ENCODE assay signal across 22 cellular contexts in genomic region chr9:114757395-114757794, GRCh38. TPM values are rescaled to one million over a fixed set of nuclear protein-coding genes. Genes with fewer than 3 reads are reported as not detected.
"Had no signal": no experiment of that assay in that cellular context is flagged by ENCODE, and none has a peak within 500 bp of the region (broad histone marks: within the 10 kb centered on the region; RNA-seq: fewer than 3 reads in every experiment).

No MANE protein-coding gene starts in this region.

- H3K36me3 Mint-ChIP-seq: stimulated activated naive B cell treated with anti-CD40 and anti-IgM and Interleukin-4, amounts not matched to agents 10 μg/mL and 1 μg/mL and 100 μg/mL, for 72 hours had no signal

- H3K4me3 Mint-ChIP-seq: naive thymus-derived CD8-positive, alpha-beta T cell; stimulated activated naive B cell treated with anti-CD40 and anti-IgM and Interleukin-4, amounts not matched to agents 10 μg/mL and 1 μg/mL and 100 μg/mL, for 72 hours; stimulated activated naive CD8-positive, alpha-beta T cell treated with anti-CD3 and anti-CD28 coated beads, Interleukin-15, amount 100 ng/mL, for 72 hours had no signal

- H3K36me3 ChIP-seq: gastroesophageal sphincter, prostate gland, right lobe of liver, tibial nerve, upper lobe of right lung, vagina had no signal

- DNase-seq: cortex of kidney; dorsolateral prefrontal cortex; effector CD8-positive, alpha-beta T cell; glutamatergic neuron; islet precursor cell; mammary epithelial cell; mucosa of descending colon; naive thymus-derived CD8-positive, alpha-beta T cell; right lobe of liver; stimulated activated CD4-positive, alpha-beta T cell treated with anti-CD3 and anti-CD28 coated beads, Interleukin-2, amount 100 ng/mL, for 24 hours; stimulated activated CD4-positive, alpha-beta T cell treated with anti-CD3 and anti-CD28 coated beads, Interleukin-4, amount 100 ng/mL, for 4 hours; stimulated activated naive B cell treated with anti-CD40 and anti-IgM and Interleukin-4, amounts not matched to agents 10 μg/mL and 1 μg/mL and 100 μg/mL, for 72 hours; stimulated activated naive CD8-positive, alpha-beta T cell treated with anti-CD3 and anti-CD28 coated beads, Interleukin-15, amount 100 ng/mL, for 72 hours; testis; upper lobe of right lung had no signal

- H3K27me3 Mint-ChIP-seq: naive thymus-derived CD8-positive, alpha-beta T cell; stimulated activated naive B cell treated with anti-CD40 and anti-IgM and Interleukin-4, amounts not matched to agents 10 μg/mL and 1 μg/mL and 100 μg/mL, for 72 hours; stimulated activated naive CD8-positive, alpha-beta T cell treated with anti-CD3 and anti-CD28 coated beads, Interleukin-15, amount 100 ng/mL, for 72 hours had no signal

- H3K4me1 ChIP-seq: gastroesophageal sphincter, parathyroid adenoma, prostate gland, right lobe of liver, testis, tibial nerve, upper lobe of right lung, vagina had no signal

- H2AFZ ChIP-seq: parathyroid adenoma had no signal

- H3K9ac ChIP-seq: parathyroid adenoma had no signal

- H3K79me2 ChIP-seq: parathyroid adenoma had no signal

- ATAC-seq: gastroesophageal sphincter; left lobe of liver; mucosa of descending colon; naive thymus-derived CD8-positive, alpha-beta T cell; right lobe of liver; upper lobe of right lung had no signal

- H3K27me3 ChIP-seq: dorsolateral prefrontal cortex, right lobe of liver, testis, tibial nerve, upper lobe of right lung, vagina had no signal

- H3K27ac ChIP-seq: dorsolateral prefrontal cortex, gastroesophageal sphincter, parathyroid adenoma, prostate gland, right lobe of liver, skin epidermis, testis, tibial nerve, upper lobe of right lung, vagina had no signal

- H3K27ac Mint-ChIP-seq: stimulated activated naive B cell treated with anti-CD40 and anti-IgM and Interleukin-4, amounts not matched to agents 10 μg/mL and 1 μg/mL and 100 μg/mL, for 72 hours had no signal

- H3K9me3 ChIP-seq: mucosa of descending colon, prostate gland, right lobe of liver, testis, upper lobe of right lung, vagina had no signal

- H3K4me3 ChIP-seq: dorsolateral prefrontal cortex, gastroesophageal sphincter, mucosa of descending colon, prostate gland, right lobe of liver, skin epidermis, testis, tibial nerve, upper lobe of right lung, vagina had no signal

RNA-seq across cellular contexts. Expression of gene TNFSF15, which starts 48.4 kb away (rescaled TPM):
- total RNA-seq: naive thymus-derived CD8-positive, alpha-beta T cell had no signal
- polyA plus RNA-seq: naive thymus-derived CD8-positive, alpha-beta T cell had no signal
